In the genomic region with DNA sequence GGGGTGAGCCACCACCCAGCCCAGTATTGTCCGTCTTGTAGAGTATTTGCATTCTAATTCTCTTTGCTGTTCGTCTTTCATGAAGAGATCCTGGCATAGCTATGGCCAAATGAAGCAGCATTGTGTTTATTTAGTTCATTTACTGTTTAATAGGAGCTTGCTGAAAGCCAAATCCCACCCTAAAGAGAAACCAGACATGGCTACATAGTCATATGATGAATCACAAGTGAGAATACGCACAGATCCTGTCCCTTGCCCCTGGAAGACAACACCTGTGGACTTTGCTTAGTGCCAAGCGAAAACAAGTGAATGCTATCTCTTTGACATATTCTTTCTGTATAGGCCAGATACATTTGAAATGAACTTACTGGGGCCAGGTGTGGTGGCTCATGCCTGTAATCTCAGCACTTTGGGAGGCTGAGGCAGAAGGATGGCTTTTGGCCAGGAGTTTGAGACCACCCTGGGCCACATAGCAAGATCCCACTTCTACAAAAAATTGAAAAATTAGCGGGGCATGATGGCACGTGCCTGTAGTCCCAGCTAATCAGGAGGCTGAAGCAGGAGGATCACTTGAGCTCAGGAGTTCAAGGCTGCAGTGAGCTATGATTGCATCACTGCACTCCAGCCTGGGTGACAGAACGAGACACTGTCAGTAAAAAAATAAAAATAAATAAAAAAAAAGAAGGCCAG, we compare ENCODE assay signal across 1 cellular context.
TF ChIP-seq lines count a peak whose summit lies in the region.

No MANE protein-coding gene starts in this region.

TF ChIP-seq in HepG2, 621 proteins besides CTCF, POLR2A, EP300 and RAD21 (continued from another document):
- TF ChIP-seq, protein P1, sequence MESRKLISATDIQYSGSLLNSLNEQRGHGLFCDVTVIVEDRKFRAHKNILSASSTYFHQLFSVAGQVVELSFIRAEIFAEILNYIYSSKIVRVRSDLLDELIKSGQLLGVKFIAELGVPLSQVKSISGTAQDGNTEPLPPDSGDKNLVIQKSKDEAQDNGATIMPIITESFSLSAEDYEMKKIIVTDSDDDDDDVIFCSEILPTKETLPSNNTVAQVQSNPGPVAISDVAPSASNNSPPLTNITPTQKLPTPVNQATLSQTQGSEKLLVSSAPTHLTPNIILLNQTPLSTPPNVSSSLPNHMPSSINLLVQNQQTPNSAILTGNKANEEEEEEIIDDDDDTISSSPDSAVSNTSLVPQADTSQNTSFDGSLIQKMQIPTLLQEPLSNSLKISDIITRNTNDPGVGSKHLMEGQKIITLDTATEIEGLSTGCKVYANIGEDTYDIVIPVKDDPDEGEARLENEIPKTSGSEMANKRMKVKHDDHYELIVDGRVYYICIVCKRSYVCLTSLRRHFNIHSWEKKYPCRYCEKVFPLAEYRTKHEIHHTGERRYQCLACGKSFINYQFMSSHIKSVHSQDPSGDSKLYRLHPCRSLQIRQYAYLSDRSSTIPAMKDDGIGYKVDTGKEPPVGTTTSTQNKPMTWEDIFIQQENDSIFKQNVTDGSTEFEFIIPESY (CRISPR knock-in tag; IDR thresholded peaks at IDR 0.05): peak; percentile 60; the same call in 1 of the 2 replicates
- TF ChIP-seq TBX2 (CRISPR knock-in tag; IDR thresholded peaks at IDR 0.05; ENCODE audit: borderline replicate concordance): 0 out of 2 replicates have a peak, but pooled peaks have one; percentile 18
